Comparison of ENCODE assay signal across 8 cellular contexts in genomic region chr9:35102465-35102768, GRCh38. TPM values are rescaled to one million over a fixed set of nuclear protein-coding genes. Genes with fewer than 3 reads are reported as not detected.
DNase-seq lines count a peak whose midpoint lies in the region; ATAC-seq and TF ChIP-seq lines count a peak whose summit lies in the region.

No MANE protein-coding gene starts in this region.

- H3K9me1 ChIP-seq in IMR-90 (ENCODE audit: insufficient read depth, low read length) = peaks cover 12% of the 10 kb centered on the region

- no peaks in the 10 kb centered on the region for H3K27me3 Mint-ChIP-seq in chondrocyte (ENCODE audit: low read depth)

- H3K36me3 ChIP-seq in IMR-90 (ENCODE audit: control insufficient read depth, insufficient read depth, low read length) = peaks cover 47% of the 10 kb centered on the region

- intact Hi-C loops in IMR-90 (cut with micrococcal nuclease) = no loop called here

- no TSS peak for BruUV-seq in IMR-90 (replicated peaks; lab: Mats Ljungman, UMichigan)

- H2AK9ac ChIP-seq in IMR-90 (replicated peaks; ENCODE audit: low read depth, low read length, poor library complexity) = peak overlapping the region; percentile 34

- H3K36me3 Mint-ChIP-seq in chondrocyte (ENCODE audit: low read depth) = peaks cover 24% of the 10 kb centered on the region

- H4K5ac ChIP-seq in IMR-90 (ENCODE audit: low read depth, low read length) = peak overlapping the region; percentile 68

- H3K27me3 ChIP-seq in IMR-90 (ENCODE audit: control insufficient read depth, insufficient read depth, low read length) = no peaks in the 10 kb centered on the region
- H3K27me3 ChIP-seq in mononuclear cell (ENCODE audit: insufficient read depth, low read length) = no peaks in the 10 kb centered on the region

- peak overlapping the region; percentile 74 for H3K27ac ChIP-seq in IMR-90 (ENCODE audit: insufficient read depth, low read length)

- H3K4me3 ChIP-seq in GM12865 (ENCODE audit: low read depth, low read length) (peak overlapping the region; percentile 81), IMR-90 (ENCODE audit: insufficient read depth, low read depth, low read length) (peak overlapping the region; percentile 57), mononuclear cell (ENCODE audit: low read length) (peak overlapping the region; percentile 79)

- peaks cover 27% of the 10 kb centered on the region for H3K4me1 Mint-ChIP-seq in chondrocyte (ENCODE audit: low read depth)

- peaks cover 8% of the 10 kb centered on the region; the same call in 1 of the 2 replicates for H3K4me1 ChIP-seq in IMR-90 (ENCODE audit: control insufficient read depth, insufficient read depth, low read length)
- H3K4me1 ChIP-seq in mononuclear cell (ENCODE audit: insufficient read depth, low read length) = peaks cover 24% of the 10 kb centered on the region

- peak overlapping the region; percentile 26 for H3K14ac ChIP-seq in IMR-90 (replicated peaks; ENCODE audit: low read depth, low read length)

- H2BK20ac ChIP-seq in IMR-90 (ENCODE audit: low read depth, low read length) = no peak overlapping the region

- H2AK5ac ChIP-seq in IMR-90 (ENCODE audit: low read depth, low read length) = peak overlapping the region; percentile 51

- H3K27ac Mint-ChIP-seq in chondrocyte (ENCODE audit: unreplicated experiment) = peak overlapping the region; percentile 99

- TF ChIP-seq CTCF in GM12865 (IDR thresholded peaks at IDR 0.05; ENCODE audit: insufficient read depth, low read depth, low read length, missing control alignments) (no peak), IMR-90 (conservative IDR thresholded peaks at IDR 0.05; ENCODE audit: low read depth, low read length) (no peak), chondrocyte (IDR thresholded peaks at IDR 0.05) (no peak), GM10266 (IDR thresholded peaks at IDR 0.05; ENCODE audit: control insufficient read depth, insufficient read depth, low read depth, missing control alignments) (no peak)

- H4K20me1 ChIP-seq in IMR-90 (ENCODE audit: insufficient read depth, low read length) = no peaks in the 10 kb centered on the region

- H2BK5ac ChIP-seq in IMR-90 (ENCODE audit: low read depth, low read length, poor library complexity, severe bottlenecking) = peak overlapping the region; percentile 44

- H3K4me3 Mint-ChIP-seq in chondrocyte (ENCODE audit: unreplicated experiment) = peak overlapping the region; percentile 96

- H3K4me2 ChIP-seq in IMR-90 (ENCODE audit: low read depth, low read length) = peak overlapping the region; percentile 97

- peaks cover 16 to 31% of the 10 kb centered on the region in 2 experiments for H3K79me1 ChIP-seq in IMR-90 (ENCODE audit: low read depth in 1 of 2, low read length in 2 of 2)

- peak overlapping the region; percentile 69 for H3K4ac ChIP-seq in IMR-90 (ENCODE audit: low read depth, low read length)

- TF ChIP-seq POLR2A in IMR-90 (IDR thresholded peaks at IDR 0.05; ENCODE audit: low read depth, low read length) = no peak

- H2BK120ac ChIP-seq in IMR-90 (ENCODE audit: low read depth, low read length) = no peak overlapping the region

- no peak overlapping the region; the same call in 1 of the 2 replicates for H4K91ac ChIP-seq in IMR-90 (ENCODE audit: insufficient read depth, low read depth, low read length)

- 0 out of 2 replicates have a peak overlapping the region, but pooled peaks have one; percentile 61 for H3K56ac ChIP-seq in IMR-90 (ENCODE audit: extremely low read depth, insufficient read depth, low read length)

- in situ Hi-C loops in IMR-90 (cut with MboI; ENCODE audit: low sequenced_read_pairs) = no loop called here

- DNase-seq in GM12865 (ENCODE audit: low read depth) = no peak
- DNase-seq in IMR-90 = peak; percentile 20
- DNase-seq in chondrocyte (ENCODE audit: low spot score) = no peak
- DNase-seq in GM10266 (ENCODE audit: extremely low spot score) = no peak
- no peak for DNase-seq in ureter (ENCODE audit: low spot score)
- DNase-seq in medulla oblongata (ENCODE audit: extremely low spot score) = no peak

- H2BK15ac ChIP-seq in IMR-90 (ENCODE audit: low read depth, low read length) = no peak overlapping the region

- H3K9me3 ChIP-seq in IMR-90 (ENCODE audit: control insufficient read depth, insufficient read depth, low read length) (no peaks in the 10 kb centered on the region), mononuclear cell (ENCODE audit: low read depth, low read length) (no peaks in the 10 kb centered on the region)

- dilution Hi-C loops in IMR-90 (cut with HindIII; ENCODE audit: low sequenced_read_pairs, unreplicated experiment) = no loop called here

- POLR2A ChIA-PET in IMR-90 (lab: Charles Lee; ENCODE audit: unreplicated experiment) = interaction anchor here (0.7 to 1.1 kb wide), 3 partner anchors 12 to 31 kb away, joined by 3 to 8 read pairs (median 3); partner anchors contain the start of gene FANCG

- CTCF ChIA-PET in IMR-90 (lab: Yijun Ruan, JAX) = no interaction called here

- ATAC-seq in IMR-90 (ENCODE audit: low read depth) (peak; percentile 53), HG03565 (IDR thresholded peaks at IDR 0.05; ENCODE audit: unreplicated experiment) (no peak)

- peak overlapping the region; percentile 87 for H2AFZ ChIP-seq in IMR-90 (replicated peaks; ENCODE audit: low read length, poor library complexity)

- WGBS in IMR-90 (ENCODE audit: extremely low coverage in 2 of 2, insufficient read length in 1 of 2), 2 experiments = 0% methylated on average over 1 of the region's 10 CpGs; no CpG with 5 or more reads in 1 of the 2 experiments

- H3K18ac ChIP-seq in IMR-90 (ENCODE audit: low read depth, low read length) = no peak overlapping the region

- H3K23ac ChIP-seq in IMR-90 (ENCODE audit: low read depth, low read length) = peak overlapping the region; percentile 28

- no peaks in the 10 kb centered on the region for H3K9me3 Mint-ChIP-seq in chondrocyte (ENCODE audit: low read depth)

- no peak for TF ChIP-seq RAD21 in IMR-90 (IDR thresholded peaks at IDR 0.05; ENCODE audit: low read length)

- peak overlapping the region; percentile 79 to 93 for H4K8ac ChIP-seq in IMR-90 (ENCODE audit: low read depth in 2 of 2, low read length in 2 of 2)

- peak overlapping the region; percentile 87 for H3K9ac ChIP-seq in IMR-90 (ENCODE audit: low read depth, low read length)

TF ChIP-seq in IMR-90, 13 proteins besides CTCF, POLR2A, EP300 and RAD21:
- TF ChIP-seq ELK1 (IDR thresholded peaks at IDR 0.05; ENCODE audit: borderline replicate concordance, low read depth, low read length) = no peak
- TF ChIP-seq MAZ (IDR thresholded peaks at IDR 0.05; ENCODE audit: borderline replicate concordance, low read depth, low read length) = no peak
- TF ChIP-seq BHLHE40 (IDR thresholded peaks at IDR 0.05; ENCODE audit: low read depth, low read length) = no peak
- TF ChIP-seq MAFK (IDR thresholded peaks at IDR 0.05; ENCODE audit: low read depth, low read length) = no peak
- TF ChIP-seq SMC3 (IDR thresholded peaks at IDR 0.05; ENCODE audit: low read depth, low read length) = no peak
TF ChIP-seq in IMR-90: peak in this region for 0.

RNA-seq across cellular contexts. Expression of gene STOML2, which starts 0.5 kb away (rescaled TPM):
- total RNA-seq in IMR-90 (2012; rRNA removed) (232 and 250 TPM in 2 replicates), chondrocyte (71.4 to 82.0 TPM (median 71.7 TPM) in 3 replicates), mononuclear cell (23.4 TPM), ureter (100 TPM)
- polyA plus RNA-seq in IMR-90 (2012; rRNA removed) = 177 and 179 TPM in 2 replicates
- polyA plus RNA-seq in IMR-90 (2012; cell fraction: cytosol; rRNA removed) = 166 and 206 TPM in 2 replicates
- polyA plus RNA-seq in IMR-90 (2012; cell fraction: nucleus; rRNA removed; ENCODE audit: low replicate concordance) = 101 and 114 TPM in 2 replicates

RNA-seq across cellular contexts. Expression of gene PIGO, which starts 6.0 kb away (rescaled TPM):
- 8.1 and 9.3 TPM in 2 replicates for total RNA-seq in IMR-90 (2012; rRNA removed)
- 17.9 and 18.2 TPM in 2 replicates for polyA plus RNA-seq in IMR-90 (2012; rRNA removed)
- 12.1 and 14.7 TPM in 2 replicates for polyA plus RNA-seq in IMR-90 (2012; cell fraction: cytosol; rRNA removed)
- 44.2 and 48.5 TPM in 2 replicates for polyA plus RNA-seq in IMR-90 (2012; cell fraction: nucleus; rRNA removed; ENCODE audit: low replicate concordance)
- total RNA-seq in chondrocyte = 25.7 to 35.3 TPM (median 26.2 TPM) in 3 replicates
- total RNA-seq in mononuclear cell = 8.7 TPM
- 35.2 TPM for total RNA-seq in ureter

RNA-seq across cellular contexts. Expression of gene ATOSB, which starts 13.2 kb away (rescaled TPM):
- 12.0 and 13.3 TPM in 2 replicates for total RNA-seq in IMR-90 (2012; rRNA removed)
- polyA plus RNA-seq in IMR-90 (2012; rRNA removed) = 37.7 and 40.2 TPM in 2 replicates
- 26.8 and 29.7 TPM in 2 replicates for polyA plus RNA-seq in IMR-90 (2012; cell fraction: cytosol; rRNA removed)
- polyA plus RNA-seq in IMR-90 (2012; cell fraction: nucleus; rRNA removed; ENCODE audit: low replicate concordance) = 47.1 and 62.1 TPM in 2 replicates
- total RNA-seq in chondrocyte = 39.7 to 45.7 TPM (median 43.2 TPM) in 3 replicates
- total RNA-seq in mononuclear cell = 15.2 TPM
- total RNA-seq in ureter = 11.5 TPM

RNA-seq across cellular contexts. Expression of gene FANCG, which starts 22.7 kb away (rescaled TPM):
- total RNA-seq in IMR-90 (2012; rRNA removed) (13.9 and 16.1 TPM in 2 replicates), chondrocyte (14.9 to 35.2 TPM (median 16.0 TPM) in 3 replicates), mononuclear cell (6.9 TPM), ureter (19.3 TPM)
- 19.3 and 20.4 TPM in 2 replicates for polyA plus RNA-seq in IMR-90 (2012; rRNA removed)
- polyA plus RNA-seq in IMR-90 (2012; cell fraction: cytosol; rRNA removed) = 7.4 and 21.5 TPM in 2 replicates
- polyA plus RNA-seq in IMR-90 (2012; cell fraction: nucleus; rRNA removed; ENCODE audit: low replicate concordance) = 58.3 and 59.6 TPM in 2 replicates

RNA-seq across cellular contexts. Expression of gene VCP, which starts 30.0 kb away (rescaled TPM):
- total RNA-seq in IMR-90 (2012; rRNA removed) = 492 and 516 TPM in 2 replicates
- polyA plus RNA-seq in IMR-90 (2012; rRNA removed) = 291 and 292 TPM in 2 replicates
- polyA plus RNA-seq in IMR-90 (2012; cell fraction: cytosol; rRNA removed) = 120 and 175 TPM in 2 replicates
- 208 and 316 TPM in 2 replicates for polyA plus RNA-seq in IMR-90 (2012; cell fraction: nucleus; rRNA removed; ENCODE audit: low replicate concordance)
- total RNA-seq in chondrocyte = 247 to 360 TPM (median 254 TPM) in 3 replicates
- total RNA-seq in mononuclear cell = 166 TPM
- total RNA-seq in ureter = 217 TPM
